Comparison of ENCODE assay signal across 12 cellular contexts in the genomic region with DNA sequence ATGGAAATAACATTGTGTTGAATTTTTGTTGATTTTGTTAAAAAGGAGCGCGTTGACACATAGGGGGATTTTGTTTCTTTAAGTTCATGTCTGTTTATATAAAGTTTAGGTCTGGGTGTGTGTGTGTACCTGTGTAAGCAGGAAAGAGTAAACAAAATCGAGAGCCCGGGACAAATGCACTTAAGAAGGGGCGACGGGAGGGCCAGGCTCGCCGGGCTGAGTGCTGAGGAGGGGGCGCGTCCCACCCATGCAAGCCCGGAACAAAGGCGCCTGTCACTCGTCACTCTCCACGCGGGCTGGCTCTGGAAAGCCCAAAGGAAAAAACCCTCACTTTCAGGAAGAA. TPM values are rescaled to one million over a fixed set of nuclear protein-coding genes. Genes with fewer than 3 reads are reported as not detected.
DNase-seq lines count a peak whose midpoint lies in the region; ATAC-seq and TF ChIP-seq lines count a peak whose summit lies in the region.
"Had no signal": no experiment of that assay in that cellular context is flagged by ENCODE, and none has a peak within 500 bp of the region (broad histone marks: within the 10 kb centered on the region; RNA-seq: fewer than 3 reads in every experiment).

No MANE protein-coding gene starts in this region.

- H3K4me2 ChIP-seq in mesendoderm (ENCODE audit: low read length) = peak overlapping the region; percentile 81
- H3K4me2 ChIP-seq: KMS-11 had no signal

- peak overlapping the region; percentile 18 for H3K4me3 ChIP-seq in cardiac muscle cell
- H3K4me3 ChIP-seq in brain microvascular endothelial cell (ENCODE audit: low read depth, low read length) = peak overlapping the region; percentile 62
- peak overlapping the region; percentile 41 for H3K4me3 ChIP-seq in mesendoderm (ENCODE audit: low read length)
- H3K4me3 ChIP-seq in upper lobe of right lung = peak overlapping the region; percentile 29
- peak overlapping the region in 1 of 2 donors; percentile 14 for H3K4me3 ChIP-seq in prostate gland
- H3K4me3 ChIP-seq: ovary, SJCRH30 had no signal

- no peak overlapping the region for H3K18ac ChIP-seq in mesendoderm (ENCODE audit: low read length)

- H3K9me3 ChIP-seq in cardiac muscle cell (ENCODE audit: low read depth) (no peaks in the 10 kb centered on the region), upper lobe of right lung (no peaks in the 10 kb centered on the region), prostate gland (no peaks in the 10 kb centered on the region)
- H3K9me3 ChIP-seq: ovary had no signal

- no peak overlapping the region for H2BK120ac ChIP-seq in mesendoderm (ENCODE audit: low read depth, low read length)

- H3K79me2 ChIP-seq in mesendoderm (ENCODE audit: control insufficient read depth, insufficient read depth, low read length) = no peaks in the 10 kb centered on the region

- no peak overlapping the region for H3K23ac ChIP-seq in mesendoderm (ENCODE audit: low read length)

- H2BK15ac ChIP-seq in mesendoderm (replicated peaks; ENCODE audit: low read depth) = no peak overlapping the region

- no peaks in the 10 kb centered on the region for H3K79me1 ChIP-seq in mesendoderm (ENCODE audit: low read length)

- DNase-seq in cardiac muscle cell (ENCODE audit: low read depth in 1 of 2, low spot score in 1 of 2) (no peak), left ventricle myocardium superior (no peak), brain microvascular endothelial cell (no peak), mesendoderm (no peak), upper lobe of right lung (no peak), prostate gland (ENCODE audit: low spot score) (no peak), NCI-H69 (lab: John Stamatoyannopoulos, UW) (no peak), activated gamma-delta T cell (lab: John Stamatoyannopoulos, UW) (no peak)
- DNase-seq: SJCRH30 had no signal

- no peaks in the 10 kb centered on the region for H3K36me3 ChIP-seq in cardiac muscle cell
- no peaks in the 10 kb centered on the region for H3K36me3 ChIP-seq in brain microvascular endothelial cell (replicated peaks)
- no peaks in the 10 kb centered on the region for H3K36me3 ChIP-seq in mesendoderm (ENCODE audit: control insufficient read depth, insufficient read depth, low read length)
- no peaks in the 10 kb centered on the region for H3K36me3 ChIP-seq in upper lobe of right lung
- H3K36me3 ChIP-seq in prostate gland = no peaks in the 10 kb centered on the region
- H3K36me3 ChIP-seq: ovary, SJCRH30 had no signal

- in situ Hi-C loops in brain microvascular endothelial cell (cut with HindIII; ENCODE audit: low pct_ligation_motif_present, low sequenced_read_pairs) = no loop called here

- peaks cover 43% of the 10 kb centered on the region for H3K27me3 ChIP-seq in cardiac muscle cell
- H3K27me3 ChIP-seq in brain microvascular endothelial cell (replicated peaks) = peaks cover 2% of the 10 kb centered on the region
- peaks cover 13% of the 10 kb centered on the region for H3K27me3 ChIP-seq in mesendoderm (ENCODE audit: insufficient read depth, low read length, poor library complexity)
- H3K27me3 ChIP-seq in upper lobe of right lung = peaks cover 51% of the 10 kb centered on the region
- peaks cover 6% of the 10 kb centered on the region for H3K27me3 ChIP-seq in prostate gland (replicated peaks; ENCODE audit: insufficient read depth)
- H3K27me3 ChIP-seq: ovary had no signal

- H2BK5ac ChIP-seq in mesendoderm (ENCODE audit: low read length) = no peak overlapping the region

- no peak overlapping the region for H3K27ac ChIP-seq in cardiac muscle cell
- no peak overlapping the region for H3K27ac ChIP-seq in brain microvascular endothelial cell
- no peak overlapping the region for H3K27ac ChIP-seq in mesendoderm (ENCODE audit: low read depth, low read length)
- no peak overlapping the region for H3K27ac ChIP-seq in upper lobe of right lung
- H3K27ac ChIP-seq in prostate gland = no peak overlapping the region
- H3K27ac ChIP-seq: KMS-11, ovary, SJCRH30 had no signal

- peak overlapping the region; percentile 47 for H3K56ac ChIP-seq in mesendoderm (ENCODE audit: low read length)

- ATAC-seq in left ventricle myocardium superior (no peak), upper lobe of right lung (no peak)

- H3K4me1 ChIP-seq in cardiac muscle cell (ENCODE audit: low read depth) (no peaks in the 10 kb centered on the region), mesendoderm (ENCODE audit: control insufficient read depth, low read depth, low read length) (no peaks in the 10 kb centered on the region), upper lobe of right lung (peaks cover 12% of the 10 kb centered on the region), prostate gland (replicated peaks) (no peaks in the 10 kb centered on the region)
- H3K4me1 ChIP-seq: SJCRH30 had no signal

- H4K8ac ChIP-seq in mesendoderm (ENCODE audit: low read depth, low read length) = no peak overlapping the region

- no peak for TF ChIP-seq POLR2A in prostate gland (IDR thresholded peaks at IDR 0.05)

- peak overlapping the region; percentile 63 for H3K9ac ChIP-seq in mesendoderm (ENCODE audit: low read length)
- H3K9ac ChIP-seq: KMS-11 had no signal

- no peak overlapping the region for H4K5ac ChIP-seq in mesendoderm (ENCODE audit: low read length)

- no CpG with 5 or more reads among the region's 15 CpGs for WGBS in mesendoderm (ENCODE audit: extremely low coverage, insufficient coverage, low lambda C conversion rate)
- 3% methylated on average over 15 of the region's 15 CpGs for WGBS in prostate gland

- no peak overlapping the region for H2AK5ac ChIP-seq in mesendoderm (ENCODE audit: low read length)

- no peak overlapping the region for H3K4ac ChIP-seq in mesendoderm (ENCODE audit: low read depth, low read length)

- TF ChIP-seq CTCF in cardiac muscle cell (IDR thresholded peaks at IDR 0.05; ENCODE audit: low read depth, low read length) (no peak), brain microvascular endothelial cell (IDR thresholded peaks at IDR 0.05; ENCODE audit: low read depth, low read length, missing control alignments) (no peak), upper lobe of right lung (IDR thresholded peaks at IDR 0.05) (no peak), prostate gland (IDR thresholded peaks at IDR 0.05) (no peak)

- intact Hi-C loops in left ventricle myocardium superior (cut with micrococcal nuclease) (no loop called here), upper lobe of right lung (cut with DNase I) (no loop called here), prostate gland (cut with DNase I) (no loop called here)

RNA-seq across cellular contexts. Expression of a gene that starts 28.8 kb away (rescaled TPM):
- total RNA-seq in cardiac muscle cell (6.7 and 17.9 TPM in 2 replicates), left ventricle myocardium superior (0.50 TPM), upper lobe of right lung (2.6 TPM), prostate gland (1 to 10 TPM; 2.0 to 9.9 TPM)
- 11.8 and 15.0 TPM in 2 replicates for polyA plus RNA-seq in cardiac muscle cell
- 1.4 TPM for polyA plus RNA-seq in mesendoderm (2013, experiment 1 of 2)
- polyA plus RNA-seq in mesendoderm (2013, experiment 2 of 2) = 1.1 TPM
- total RNA-seq: SJCRH30 had no signal
- polyA plus RNA-seq: aorta had no signal

RNA-seq across cellular contexts. Expression of a gene that starts 38.9 kb away (rescaled TPM):
- 32.4 and 43.2 TPM in 2 replicates for total RNA-seq in cardiac muscle cell
- polyA plus RNA-seq in cardiac muscle cell = 16.4 and 18.5 TPM in 2 replicates
- total RNA-seq in left ventricle myocardium superior = 7.6 TPM
- polyA plus RNA-seq in mesendoderm (2013, experiment 1 of 2) = 15.8 TPM
- 15.4 TPM for polyA plus RNA-seq in mesendoderm (2013, experiment 2 of 2)
- 22.8 TPM for total RNA-seq in upper lobe of right lung
- total RNA-seq in prostate gland = 10 to 100 TPM; 35.3 to 36.2 TPM

RNA-seq across cellular contexts. Expression of a gene that starts 41.7 kb away (rescaled TPM):
- total RNA-seq in cardiac muscle cell (86.5 and 119 TPM in 2 replicates), left ventricle myocardium superior (101 TPM), upper lobe of right lung (88.8 TPM), prostate gland (100 to 1,000 TPM in 1 of 2 donors, 10 to 100 TPM in 1; 83.7 to 130 TPM)
- polyA plus RNA-seq in cardiac muscle cell = 160 and 213 TPM in 2 replicates
- 38.8 TPM for polyA plus RNA-seq in mesendoderm (2013, experiment 1 of 2)
- polyA plus RNA-seq in mesendoderm (2013, experiment 2 of 2) = 38.9 TPM
